ENCODE assay signal across 2 cellular contexts in genomic region chr13:98134901-98135300, GRCh38.
TF ChIP-seq lines count a peak whose summit lies in the region.

No MANE protein-coding gene starts in this region.

TF ChIP-seq in A549, 52 proteins besides CTCF, POLR2A, EP300 and RAD21 (continued from another document):
- TF ChIP-seq ELK1 (IDR thresholded peaks at IDR 0.05; ENCODE audit: low read depth, low read length) (no peak), ESRRA (IDR thresholded peaks at IDR 0.05; ENCODE audit: borderline replicate concordance, low read length) (no peak), MAFK (IDR thresholded peaks at IDR 0.05; ENCODE audit: partially characterized antibody) (peak; percentile 36), EHF (CRISPR knock-in tag; IDR thresholded peaks at IDR 0.05) (no peak), E2F6 (IDR thresholded peaks at IDR 0.05; ENCODE audit: borderline replicate concordance, low read depth) (no peak), HMGXB4 (CRISPR knock-in tag; IDR thresholded peaks at IDR 0.05; ENCODE audit: borderline replicate concordance) (no peak)

TF ChIP-seq in IMR-90, 13 proteins besides CTCF, POLR2A, EP300 and RAD21 (continued from another document):
- TF ChIP-seq, protein P1, sequence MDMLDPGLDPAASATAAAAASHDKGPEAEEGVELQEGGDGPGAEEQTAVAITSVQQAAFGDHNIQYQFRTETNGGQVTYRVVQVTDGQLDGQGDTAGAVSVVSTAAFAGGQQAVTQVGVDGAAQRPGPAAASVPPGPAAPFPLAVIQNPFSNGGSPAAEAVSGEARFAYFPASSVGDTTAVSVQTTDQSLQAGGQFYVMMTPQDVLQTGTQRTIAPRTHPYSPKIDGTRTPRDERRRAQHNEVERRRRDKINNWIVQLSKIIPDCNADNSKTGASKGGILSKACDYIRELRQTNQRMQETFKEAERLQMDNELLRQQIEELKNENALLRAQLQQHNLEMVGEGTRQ (IDR thresholded peaks at IDR 0.05; ENCODE audit: low read depth, low read length): no peak
- no peak for TF ChIP-seq RFX5 (IDR thresholded peaks at IDR 0.05; ENCODE audit: low read depth, low read length)
- no peak for TF ChIP-seq BHLHE40 (IDR thresholded peaks at IDR 0.05; ENCODE audit: low read depth, low read length)
- no peak for TF ChIP-seq MAZ (IDR thresholded peaks at IDR 0.05; ENCODE audit: borderline replicate concordance, low read depth, low read length)
- TF ChIP-seq ELK1 (IDR thresholded peaks at IDR 0.05; ENCODE audit: borderline replicate concordance, low read depth, low read length): no peak
- TF ChIP-seq CEBPB (IDR thresholded peaks at IDR 0.05; ENCODE audit: low read depth, low read length): no peak
- no peak for TF ChIP-seq NFE2L2 (IDR thresholded peaks at IDR 0.05; ENCODE audit: low read depth, low read length)
